ENCODE assay signal across 26 cellular contexts in genomic region chr1:61095127-61095812, GRCh38. TPM values are rescaled to one million over a fixed set of nuclear protein-coding genes. Genes with fewer than 3 reads are reported as not detected.
DNase-seq lines count a peak whose midpoint lies in the region; ATAC-seq, FAIRE-seq and TF ChIP-seq lines count a peak whose summit lies in the region.
"Had no signal": no experiment of that assay in that cellular context is flagged by ENCODE, and none has a peak within 500 bp of the region (broad histone marks: within the 10 kb centered on the region; RNA-seq: fewer than 3 reads in every experiment).

No MANE protein-coding gene starts in this region.

- H4K20me1 ChIP-seq in K562 (replicated peaks; ENCODE audit: control insufficient read depth, insufficient read depth, low read length) = peaks cover 6% of the 10 kb centered on the region; the same call in 1 of the 2 replicates
- H4K20me1 ChIP-seq in H9 (ENCODE audit: control insufficient read depth, insufficient read depth, insufficient read length) = no peaks in the 10 kb centered on the region

- no peak for FAIRE-seq in K562 (lab: Jason Lieb, UNC)

- POLR2A ChIA-PET in K562 (lab: Yijun Ruan, JAX) = interaction anchor here (0.7 to 2.0 kb wide), 5 partner anchors 8 to 20 kb away, joined by 3 to 7 read pairs (median 4); partner anchors contain the start of gene NFIA

- H2AFZ ChIP-seq in K562 (ENCODE audit: low read depth, low read length) = no peak overlapping the region
- no peak overlapping the region for H2AFZ ChIP-seq in H9 (ENCODE audit: low read length)

- peaks cover 0 to 4% of the 10 kb centered on the region in 2 experiments; a peak in 2 of 5 replicates for H3K4me1 ChIP-seq in K562 (replicated peaks in 1 of 2; ENCODE audit: control insufficient read depth in 2 of 2, insufficient read depth in 2 of 2, low read length in 2 of 2)
- peaks cover 70 to 72% of the 10 kb centered on the region in 2 donors for H3K4me1 ChIP-seq in thyroid gland
- no peaks in the 10 kb centered on the region for H3K4me1 ChIP-seq in H9 (ENCODE audit: insufficient read depth, low read length)

- CTCF ChIA-PET in K562 (lab: Yijun Ruan, JAX; ENCODE audit: low intra/inter-chr PET ratio) = no interaction called here
- CTCF ChIA-PET in Calu3 (lab: Charles Lee) = no interaction called here

- no peak overlapping the region for H3K56ac ChIP-seq in H9 (ENCODE audit: insufficient read length, low read depth, low read length)

- in situ Hi-C loops in K562 (cut with MboI) = no loop called here

- TF ChIP-seq POLR2A in K562 (conservative IDR thresholded peaks at IDR 0.05) (no peak), thyroid gland (IDR thresholded peaks at IDR 0.05) (no peak)

- H3K27ac ChIP-seq in K562 (ENCODE audit: extremely low read depth, low read depth, low read length) (no peak overlapping the region), thyroid gland (peak overlapping the region; percentile 38 to 67 (median 41)), H9 (ENCODE audit: insufficient read length, low read depth, low read length) (no peak overlapping the region)

- peaks cover 0 to 1% of the 10 kb centered on the region in 2 donors for H3K36me3 Mint-ChIP-seq in activated T-cell treated with anti-CD3 and anti-CD28 coated beads, Interleukin-2, amount 50 U/mL, for 72 hours (ENCODE audit: insufficient read depth in 2 of 2)
- H3K36me3 Mint-ChIP-seq in mesothelial cell of epicardium = peaks cover 5% of the 10 kb centered on the region
- H3K36me3 Mint-ChIP-seq in Calu3 (ENCODE audit: insufficient read depth, unreplicated experiment) = peaks cover 15% of the 10 kb centered on the region
- H3K36me3 Mint-ChIP-seq in H9 (ENCODE audit: insufficient read depth in 1 of 3, low read depth in 3 of 3) = no peaks in the 10 kb centered on the region
- H3K36me3 Mint-ChIP-seq: activated naive CD4-positive, alpha-beta T cell treated with anti-CD3 and anti-CD28 coated beads, Interleukin-2, amount 10 ng/mL, durations not matched to agents 7 days and 5 days; memory B cell; naive B cell had no signal

- 53% methylated on average over 4 of the region's 4 CpGs for WGBS in K562 (ENCODE audit: insufficient coverage, low coverage, missing lambda C conversion rate)
- 71 to 76% methylated on average over 4 of the region's 4 CpGs for whole genome bisulfite sequencing in thyroid gland, 2 donors
- no CpG with 5 or more reads among the region's 4 CpGs for WGBS in H9 (ENCODE audit: extremely low coverage, insufficient read length, low lambda C conversion rate)

- H3K18ac ChIP-seq in H9 (ENCODE audit: insufficient read length, low read depth, low read length) = no peak overlapping the region

- TF ChIP-seq CTCF in K562 (IDR thresholded peaks at IDR 0.05 in 2 of 3, conservative IDR thresholded peaks at IDR 0.05 in 1 of 3; ENCODE audit: insufficient read depth in 2 of 3, low read depth in 1 of 3, low read length in 3 of 3) = no peak
- no peak for TF ChIP-seq CTCF in mesothelial cell of epicardium (IDR thresholded peaks at IDR 0.05; ENCODE audit: unreplicated experiment)
- no peak for TF ChIP-seq CTCF in thyroid gland (IDR thresholded peaks at IDR 0.05)
- no peak for TF ChIP-seq CTCF in Calu3 (IDR thresholded peaks at IDR 0.05; ENCODE audit: unreplicated experiment)
- no peak for TF ChIP-seq CTCF in H9 (conservative IDR thresholded peaks at IDR 0.05)

- peak overlapping the region in 1 of 2 donors; percentile 16 for H3K4me3 Mint-ChIP-seq in activated T-cell treated with anti-CD3 and anti-CD28 coated beads, Interleukin-2, amount 50 U/mL, for 72 hours
- H3K4me3 Mint-ChIP-seq in mesothelial cell of epicardium (no peak overlapping the region), Calu3 (ENCODE audit: low read depth, unreplicated experiment) (no peak overlapping the region), H9 (no peak overlapping the region)
- H3K4me3 Mint-ChIP-seq: activated naive CD4-positive, alpha-beta T cell treated with anti-CD3 and anti-CD28 coated beads, Interleukin-2, amount 10 ng/mL, durations not matched to agents 7 days and 5 days; B cell; memory B cell; naive B cell; T-cell had no signal

- TF ChIP-seq EP300 in K562 (IDR thresholded peaks at IDR 0.05; ENCODE audit: low read length) = no peak

- no peak overlapping the region for H2BK12ac ChIP-seq in H9 (ENCODE audit: insufficient read length, low read depth, low read length)

- no peaks in the 10 kb centered on the region for H3K23me2 ChIP-seq in H9 (ENCODE audit: insufficient read length, low read depth, low read length, poor library complexity, severe bottlenecking)

- no peaks in the 10 kb centered on the region for H3K9me3 Mint-ChIP-seq in activated T-cell treated with anti-CD3 and anti-CD28 coated beads, Interleukin-2, amount 50 U/mL, for 72 hours
- H3K9me3 Mint-ChIP-seq in mesothelial cell of epicardium = no peaks in the 10 kb centered on the region
- no peaks in the 10 kb centered on the region for H3K9me3 Mint-ChIP-seq in Calu3 (ENCODE audit: low read depth, unreplicated experiment)
- no peaks in the 10 kb centered on the region for H3K9me3 Mint-ChIP-seq in H9
- H3K9me3 Mint-ChIP-seq: activated naive CD4-positive, alpha-beta T cell treated with anti-CD3 and anti-CD28 coated beads, Interleukin-2, amount 10 ng/mL, durations not matched to agents 7 days and 5 days; memory B cell; naive B cell; T-cell had no signal

- no peak overlapping the region for H4K5ac ChIP-seq in H9 (ENCODE audit: insufficient read length, low read depth, low read length)

- H3K4ac ChIP-seq in H9 (ENCODE audit: low read depth, low read length) = no peak overlapping the region

- H2BK5ac ChIP-seq in H9 (ENCODE audit: insufficient read length, low read length) = no peak overlapping the region

- H3K27me3 Mint-ChIP-seq in activated T-cell treated with anti-CD3 and anti-CD28 coated beads, Interleukin-2, amount 50 U/mL, for 72 hours (ENCODE audit: low read depth) = peaks cover 7% of the 10 kb centered on the region
- H3K27me3 Mint-ChIP-seq in mesothelial cell of epicardium (ENCODE audit: low read depth) = no peaks in the 10 kb centered on the region
- H3K27me3 Mint-ChIP-seq in Calu3 (ENCODE audit: unreplicated experiment) = no peaks in the 10 kb centered on the region
- no peaks in the 10 kb centered on the region for H3K27me3 Mint-ChIP-seq in H9 (ENCODE audit: low read depth)
- H3K27me3 Mint-ChIP-seq: activated naive CD4-positive, alpha-beta T cell treated with anti-CD3 and anti-CD28 coated beads, Interleukin-2, amount 10 ng/mL, durations not matched to agents 7 days and 5 days had no signal

- no peak overlapping the region for H3K14ac ChIP-seq in H9 (ENCODE audit: insufficient read depth, low read length)

- H2AK5ac ChIP-seq in H9 (ENCODE audit: insufficient read length, low read length) = no peak overlapping the region

- peaks cover 29% of the 10 kb centered on the region for H3K36me3 ChIP-seq in K562 (ENCODE audit: control insufficient read depth, insufficient read depth, low read length)
- no peaks in the 10 kb centered on the region for H3K36me3 ChIP-seq in thyroid gland

- no peaks in the 10 kb centered on the region for H3K9me1 ChIP-seq in K562 (ENCODE audit: control insufficient read depth, insufficient read depth, low read length)

- H4K91ac ChIP-seq in H9 (ENCODE audit: insufficient read length, low read depth, low read length) = no peak overlapping the region

- H3K9ac ChIP-seq in K562 (ENCODE audit: insufficient read depth in 1 of 2, low read depth in 2 of 2, low read length in 2 of 2) (no peak overlapping the region), H9 (ENCODE audit: extremely low read depth, insufficient read length, low read length) (no peak overlapping the region)

- H2BK20ac ChIP-seq in H9 (ENCODE audit: low read depth, low read length, poor library complexity, severe bottlenecking) = no peak overlapping the region

- H3K9me3 ChIP-seq in K562 (replicated peaks; ENCODE audit: control insufficient read depth, insufficient read depth, low read depth, low read length) (no peaks in the 10 kb centered on the region), thyroid gland (no peaks in the 10 kb centered on the region), H9 (ENCODE audit: control insufficient read depth, low read depth, low read length) (no peaks in the 10 kb centered on the region)

- TSS peak; percentile 4 for BruUV-seq in K562 (replicated peaks; lab: Mats Ljungman, UMichigan)
- BruUV-seq in Calu3 (replicated peaks; lab: Mats Ljungman, UMichigan) = no TSS peak

- H2BK15ac ChIP-seq in H9 (ENCODE audit: low read depth, low read length) = no peak overlapping the region

- H3K23ac ChIP-seq in H9 (ENCODE audit: insufficient read length, low read depth, low read length) = no peak overlapping the region

- no peak overlapping the region for H3K4me2 ChIP-seq in K562 (ENCODE audit: insufficient read depth, low read length)
- no peak overlapping the region for H3K4me2 ChIP-seq in H9 (ENCODE audit: insufficient read depth, insufficient read length, low read length)

- H3K27me3 ChIP-seq in K562 (ENCODE audit: control insufficient read depth in 2 of 2, insufficient read depth in 2 of 2, low read length in 2 of 2) (no peaks in the 10 kb centered on the region), thyroid gland (no peaks in the 10 kb centered on the region), H9 (ENCODE audit: insufficient read depth, low read length) (no peaks in the 10 kb centered on the region)

- no peak for DNase-seq in activated T-cell treated with anti-CD3 and anti-CD28 coated beads, Interleukin-2, amount 50 U/mL, for 72 hours
- no peak for DNase-seq in activated T-cell treated with anti-CD3 and anti-CD28 coated beads, Interleukin-2, amount 50 U/mL, for 48 hours
- DNase-seq in K562 (ENCODE audit: extremely low read depth in 1 of 4, low spot score in 3 of 4) (no peak), mesothelial cell of epicardium (ENCODE audit: low spot score in 2 of 2, unreplicated experiment in 2 of 2) (no peak), thyroid gland (no peak), Calu3 (no peak), H9 (no peak), kidney tubule cell (ENCODE audit: low spot score) (no peak)
- DNase-seq: activated CD4-positive, CD25-positive, alpha-beta regulatory T cell treated with anti-CD3 and anti-CD28 coated beads, Interleukin-2, amount 50 U/mL, for 72 hours; activated naive CD4-positive, alpha-beta T cell treated with anti-CD3 and anti-CD28 coated beads, Interleukin-2, amount 10 ng/mL, durations not matched to agents 7 days and 5 days; activated T-cell treated with anti-CD3 and anti-CD28 coated beads, Interleukin-2, amount 50 U/mL, for 1 hour; anterior cingulate cortex; cerebellar nuclear complex; DMS79; erythroblast; KG1; kidney; naive B cell; NCI-H1694; NCI-H2227 treated with DMSO at 0.1 percent for 48 hours; NCI-H748 treated with DMSO at 0.1 percent for 48 hours; SHP77; T-cell had no signal

- no peak for TF ChIP-seq RAD21 in K562 (CRISPR knock-in tag; conservative IDR thresholded peaks at IDR 0.05 in 1 of 2, IDR thresholded peaks at IDR 0.05 in 1 of 2)

- H3K79me1 ChIP-seq in H9 (ENCODE audit: insufficient read depth, low read depth, low read length, poor library complexity, severe bottlenecking) = no peaks in the 10 kb centered on the region

- no peak overlapping the region for H3T11ph ChIP-seq in H9 (ENCODE audit: low read length)

- H2BK120ac ChIP-seq in H9 (ENCODE audit: low read depth, low read length, poor library complexity, severe bottlenecking) = no peak overlapping the region

- peak; percentile 43 to 86 for ATAC-seq in activated T-cell treated with anti-CD3 and anti-CD28 coated beads, Interleukin-2, amount 50 U/mL, for 72 hours (replicated peaks in 1 of 2)
- peak; percentile 34; the same call in 2 of the 3 replicates for ATAC-seq in K562
- ATAC-seq: HCT116, T-cell had no signal

- H3K4me3 ChIP-seq in K562 (no peak overlapping the region), thyroid gland (replicated peaks in 1 of 3) (no peak overlapping the region)

- H3K79me2 ChIP-seq in K562 (ENCODE audit: control insufficient read depth, insufficient read depth, low read length) = peaks cover 99% of the 10 kb centered on the region
- no peaks in the 10 kb centered on the region for H3K79me2 ChIP-seq in H9 (ENCODE audit: insufficient read depth, low read length)

- intact Hi-C loops in K562 (cut with micrococcal nuclease) (loop anchor here (10.0 kb wide), 1 partner anchor 760 kb away; no protein-coding TSS in a partner anchor), thyroid gland (cut with DNase I) (no loop called here), Calu3 (cut with micrococcal nuclease; ENCODE audit: unreplicated experiment) (no loop called here)

- peaks cover 25% of the 10 kb centered on the region for H3K4me1 Mint-ChIP-seq in activated T-cell treated with anti-CD3 and anti-CD28 coated beads, Interleukin-2, amount 50 U/mL, for 72 hours (ENCODE audit: low read depth)
- H3K4me1 Mint-ChIP-seq in mesothelial cell of epicardium (peaks cover 61% of the 10 kb centered on the region), Calu3 (ENCODE audit: low read depth, unreplicated experiment) (peaks cover 14% of the 10 kb centered on the region), H9 (no peaks in the 10 kb centered on the region)
- H3K4me1 Mint-ChIP-seq: activated naive CD4-positive, alpha-beta T cell treated with anti-CD3 and anti-CD28 coated beads, Interleukin-2, amount 10 ng/mL, durations not matched to agents 7 days and 5 days; B cell; memory B cell; naive B cell had no signal

- no peak overlapping the region for H3K27ac Mint-ChIP-seq in activated T-cell treated with anti-CD3 and anti-CD28 coated beads, Interleukin-2, amount 50 U/mL, for 72 hours
- H3K27ac Mint-ChIP-seq in mesothelial cell of epicardium (peak overlapping the region; percentile 73), Calu3 (ENCODE audit: unreplicated experiment) (no peak overlapping the region), H9 (no peak overlapping the region)
- H3K27ac Mint-ChIP-seq: activated naive CD4-positive, alpha-beta T cell treated with anti-CD3 and anti-CD28 coated beads, Interleukin-2, amount 10 ng/mL, durations not matched to agents 7 days and 5 days; B cell; memory B cell; T-cell had no signal

- H4K8ac ChIP-seq in H9 (replicated peaks; ENCODE audit: insufficient read length, low read depth, low read length) = no peak overlapping the region

RNA-seq across cellular contexts. Expression of gene NFIA, which starts 12.9 kb away (rescaled TPM):
- 10 to 100 TPM; 17.3 to 27.3 TPM for total RNA-seq in activated T-cell treated with anti-CD3 and anti-CD28 coated beads, Interleukin-2, amount 50 U/mL, for 72 hours
- 64.5 and 151 TPM in 2 replicates for total RNA-seq in K562 (2011; cell fraction: chromatin; rRNA removed; ENCODE audit: low replicate concordance)
- 18.0 and 29.1 TPM in 2 replicates for total RNA-seq in K562 (2011; cell fraction: nucleolus; rRNA removed)
- 50.7 and 73.9 TPM in 2 replicates for total RNA-seq in K562 (2011; cell fraction: nucleoplasm; rRNA removed)
- total RNA-seq in K562 (2014; rRNA removed) (6.5 and 9.5 TPM in 2 replicates), K562 (2014; rRNA removed; fragmentation: Illumina TruSeq; extraction: Trizol) (20.3 and 22.6 TPM in 2 replicates), K562 (2015; rRNA removed; fragmentation: Illumina TruSeq; extraction: Trizol) (16.1 and 16.2 TPM in 2 replicates), K562 (2021) (24.2 and 24.9 TPM in 2 replicates), mesothelial cell of epicardium (152 to 163 TPM (median 162 TPM) in 3 replicates), thyroid gland (100 to 1,000 TPM; 105 to 149 (median 118) TPM), Calu3 (2022) (28.3 and 38.6 TPM in 2 replicates), H9 (2021) (0.35 and 0.70 TPM in 2 replicates)
- polyA plus RNA-seq in K562 (2011; rRNA removed) (9.8 and 11.5 TPM in 2 replicates), K562 (2014; fragmentation: Illumina TruSeq; extraction: Trizol) (8.5 and 9.1 TPM in 2 replicates), K562 (2014; fragmentation: Nextera tagmentation; extraction: Ambion mirVana) (10 to 100 TPM in 1 of 2 experiments, 1 to 10 TPM in 1; 5.3 to 10.1 TPM), K562 (2014; rRNA removed) (7.0 and 8.6 TPM in 2 replicates)
- 12.0 and 15.8 TPM in 2 replicates for polyA plus RNA-seq in K562 (2011; cell fraction: cytosol; rRNA removed)
- polyA plus RNA-seq in K562 (2011; cell fraction: nucleus; rRNA removed) = 17.4 and 18.8 TPM in 2 replicates
- polyA plus RNA-seq in K562 (2012) = 3.9 and 4.2 TPM in 2 replicates
- polyA minus RNA-seq in K562 (2011; rRNA and poly(A)+ RNA removed) = 37.6 and 46.6 TPM in 2 replicates
- polyA minus RNA-seq in K562 (2011; cell fraction: cytosol; rRNA and poly(A)+ RNA removed) = 14.5 and 18.2 TPM in 2 replicates
- 45.4 and 75.9 TPM in 2 replicates for polyA minus RNA-seq in K562 (2011; cell fraction: nucleus; rRNA and poly(A)+ RNA removed)

Comparison
In these comparisons a context has a peak if more than half of its experiments do, and no peak if none do; other contexts are left out.
1. H3K27ac ChIP-seq: peak in thyroid gland (3 of 3); none in K562 (single experiment) and H9 (single experiment).